ENCODE assay signal across 26 cellular contexts in genomic region chr12:90055071-90055470, GRCh38.
DNase-seq lines count a peak whose midpoint lies in the region; ATAC-seq and TF ChIP-seq lines count a peak whose summit lies in the region.
"Had no signal": no experiment of that assay in that cellular context is flagged by ENCODE, and none has a peak within 500 bp of the region (broad histone marks: within the 10 kb centered on the region; RNA-seq: fewer than 3 reads in every experiment).

No MANE protein-coding gene starts in this region.

- no peak overlapping the region for H3K4me2 ChIP-seq in GM23248 (ENCODE audit: unreplicated experiment)

- H3K27ac Mint-ChIP-seq in nephron: peak overlapping the region; percentile 8 to 46 (median 22)
- no peak overlapping the region for H3K27ac Mint-ChIP-seq in stimulated activated naive CD8-positive, alpha-beta T cell treated with anti-CD3 and anti-CD28 coated beads, Interleukin-15, amount 100 ng/mL, for 72 hours
- H3K27ac Mint-ChIP-seq: B cell; CD8-positive, alpha-beta T cell had no signal

- no peak overlapping the region for H3K4me3 ChIP-seq in GM23248
- H3K4me3 ChIP-seq: SJSA1 had no signal

- no peaks in the 10 kb centered on the region for H3K9me3 Mint-ChIP-seq in nephron
- no peaks in the 10 kb centered on the region for H3K9me3 Mint-ChIP-seq in stimulated activated naive CD8-positive, alpha-beta T cell treated with anti-CD3 and anti-CD28 coated beads, Interleukin-15, amount 100 ng/mL, for 72 hours
- H3K9me3 Mint-ChIP-seq: CD8-positive, alpha-beta T cell had no signal

- no peaks in the 10 kb centered on the region for H3K9me3 ChIP-seq in GM23248 (ENCODE audit: low read depth)
- H3K9me3 ChIP-seq: Caco-2, SJSA1 had no signal

- no peak overlapping the region for H3K9ac ChIP-seq in GM23248

- H3K9me2 ChIP-seq in GM23248 (ENCODE audit: insufficient read depth): no peaks in the 10 kb centered on the region

- TF ChIP-seq CTCF in nephron (IDR thresholded peaks at IDR 0.05; ENCODE audit: unreplicated experiment in 3 of 3): no peak

- 94 to 95% methylated on average over 1 of the region's 1 CpG for WGBS in GM23248 (ENCODE audit: low coverage in 1 of 2, low lambda C conversion rate in 2 of 2, missing lambda C conversion rate in 2 of 2), 2 experiments

- peaks cover 24% of the 10 kb centered on the region for H3K4me1 ChIP-seq in GM23248 (ENCODE audit: insufficient read depth)
- H3K4me1 ChIP-seq: Caco-2 had no signal

- DNase-seq in GM23248: peak; percentile 48
- peak; percentile 38 for DNase-seq in NCI-H226
- no peak for DNase-seq in midbrain (lab: John Stamatoyannopoulos, UW)
- DNase-seq in nucleus accumbens (lab: John Stamatoyannopoulos, UW): no peak
- DNase-seq in stimulated activated naive CD8-positive, alpha-beta T cell treated with anti-CD3 and anti-CD28 coated beads, Interleukin-15, amount 100 ng/mL, for 72 hours: no peak
- no peak for DNase-seq in NCI-H1092 (lab: John Stamatoyannopoulos, UW)
- DNase-seq: Caco-2; CD8-positive, alpha-beta T cell; DMS 273 treated with DMSO at 0.1 percent for 48 hours; DMS79; GF-D8; MV-4-11; NCI-H1105 treated with DMSO at 0.1 percent for 48 hours; NCI-H146; NCI-H1930; NCI-H2107; NCI-H446 treated with DMSO at 0.1 percent for 48 hours; NCI-H526 treated with DMSO at 0.1 percent for 48 hours; Right ventricle myocardium superior; RPMI8226 had no signal

- peaks cover 12% of the 10 kb centered on the region for H3F3A ChIP-seq in GM23248 (ENCODE audit: insufficient read depth)

- H3K27me3 ChIP-seq in GM23248 (replicated peaks; ENCODE audit: insufficient read depth): no peaks in the 10 kb centered on the region
- H3K27me3 ChIP-seq: SJSA1 had no signal

- H3K79me2 ChIP-seq in GM23248 (ENCODE audit: insufficient read depth): no peaks in the 10 kb centered on the region

- no peak for ATAC-seq in stimulated activated naive CD8-positive, alpha-beta T cell treated with anti-CD3 and anti-CD28 coated beads, Interleukin-15, amount 100 ng/mL, for 72 hours
- ATAC-seq: CD8-positive, alpha-beta T cell; HCT116 had no signal

- H3K4me1 Mint-ChIP-seq in nephron: peaks cover 24% of the 10 kb centered on the region
- H3K4me1 Mint-ChIP-seq in stimulated activated naive CD8-positive, alpha-beta T cell treated with anti-CD3 and anti-CD28 coated beads, Interleukin-15, amount 100 ng/mL, for 72 hours: no peaks in the 10 kb centered on the region
- H3K4me1 Mint-ChIP-seq: B cell had no signal

- H3K36me3 ChIP-seq in GM23248 (ENCODE audit: low read depth): no peaks in the 10 kb centered on the region
- H3K36me3 ChIP-seq: SJSA1 had no signal

- no peak overlapping the region for H3K27ac ChIP-seq in GM23248
- H3K27ac ChIP-seq: C4-2B, HL-60, SJSA1 had no signal

- H3K36me3 Mint-ChIP-seq in nephron (ENCODE audit: low read depth): no peaks in the 10 kb centered on the region
- H3K36me3 Mint-ChIP-seq: CD8-positive, alpha-beta T cell had no signal

- no peaks in the 10 kb centered on the region for H4K20me1 ChIP-seq in GM23248 (ENCODE audit: insufficient read depth)

- no peak overlapping the region for H3K4me3 Mint-ChIP-seq in nephron
- H3K4me3 Mint-ChIP-seq in stimulated activated naive CD8-positive, alpha-beta T cell treated with anti-CD3 and anti-CD28 coated beads, Interleukin-15, amount 100 ng/mL, for 72 hours: no peak overlapping the region
- H3K4me3 Mint-ChIP-seq: B cell; CD8-positive, alpha-beta T cell had no signal

- in situ Hi-C loops in GM23248 (cut with MboI): no loop called here

- no peaks in the 10 kb centered on the region for H3K27me3 Mint-ChIP-seq in nephron (ENCODE audit: low read depth)
- no peaks in the 10 kb centered on the region for H3K27me3 Mint-ChIP-seq in stimulated activated naive CD8-positive, alpha-beta T cell treated with anti-CD3 and anti-CD28 coated beads, Interleukin-15, amount 100 ng/mL, for 72 hours
- H3K27me3 Mint-ChIP-seq: B cell had no signal

- H2AFZ ChIP-seq in GM23248: no peak overlapping the region

Comparison
In these comparisons a context has a peak if more than half of its experiments do, and no peak if none do; other contexts are left out.
1. DNase-seq: peak in GM23248 (single experiment) and NCI-H226 (single experiment); none in midbrain (single experiment), nucleus accumbens (0 of 56), stimulated activated naive CD8-positive, alpha-beta T cell treated with anti-CD3 and anti-CD28 coated beads, Interleukin-15, amount 100 ng/mL, for 72 hours (0 of 2) and NCI-H1092 (single experiment).
2. H3K27ac Mint-ChIP-seq: peak in nephron (3 of 3); none in stimulated activated naive CD8-positive, alpha-beta T cell treated with anti-CD3 and anti-CD28 coated beads, Interleukin-15, amount 100 ng/mL, for 72 hours (0 of 2).